ENCODE assay signal across 1 cellular context in the genomic region with DNA sequence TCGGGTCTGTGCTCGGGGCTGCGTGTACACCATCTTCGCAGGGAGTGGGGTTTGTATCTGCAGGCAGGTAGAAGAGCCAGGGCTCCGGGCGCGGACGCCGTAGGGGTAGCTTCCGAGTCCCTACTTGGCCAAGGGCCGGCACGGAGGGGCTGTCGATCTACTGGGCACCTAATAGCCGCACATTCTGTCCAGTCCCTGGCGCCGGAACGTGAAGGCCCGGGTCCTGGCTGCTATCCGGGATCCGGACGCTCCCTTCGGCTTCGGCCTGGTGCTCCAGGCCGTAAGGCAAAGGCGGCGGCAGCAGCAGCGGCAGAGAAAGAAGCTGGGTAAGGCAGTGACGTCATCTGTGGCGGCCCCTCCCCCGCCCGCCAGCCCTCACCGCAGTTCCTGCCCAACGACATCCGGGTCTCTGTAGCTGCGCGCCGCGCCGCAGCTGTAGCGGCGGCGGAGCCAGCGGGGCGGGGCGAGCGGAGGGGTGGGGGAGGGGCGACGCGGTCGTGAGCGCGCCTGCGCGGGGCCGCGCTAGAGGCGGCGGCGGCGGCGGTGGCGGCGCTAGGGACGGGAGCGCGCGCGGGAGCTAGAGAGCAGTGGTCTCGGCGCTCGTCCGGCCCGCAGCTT.
TF ChIP-seq lines count a peak whose summit lies in the region.

Gene PPM1A, plus strand, starts transcription at position 525 of the 618 bp plus-strand sequence. CDS start 33,483 bp downstream, outside the sequence.

TF ChIP-seq in WTC11, 78 proteins besides CTCF, POLR2A, EP300 and RAD21 (continued from another document and continues in another):
- TF ChIP-seq, protein P1, sequence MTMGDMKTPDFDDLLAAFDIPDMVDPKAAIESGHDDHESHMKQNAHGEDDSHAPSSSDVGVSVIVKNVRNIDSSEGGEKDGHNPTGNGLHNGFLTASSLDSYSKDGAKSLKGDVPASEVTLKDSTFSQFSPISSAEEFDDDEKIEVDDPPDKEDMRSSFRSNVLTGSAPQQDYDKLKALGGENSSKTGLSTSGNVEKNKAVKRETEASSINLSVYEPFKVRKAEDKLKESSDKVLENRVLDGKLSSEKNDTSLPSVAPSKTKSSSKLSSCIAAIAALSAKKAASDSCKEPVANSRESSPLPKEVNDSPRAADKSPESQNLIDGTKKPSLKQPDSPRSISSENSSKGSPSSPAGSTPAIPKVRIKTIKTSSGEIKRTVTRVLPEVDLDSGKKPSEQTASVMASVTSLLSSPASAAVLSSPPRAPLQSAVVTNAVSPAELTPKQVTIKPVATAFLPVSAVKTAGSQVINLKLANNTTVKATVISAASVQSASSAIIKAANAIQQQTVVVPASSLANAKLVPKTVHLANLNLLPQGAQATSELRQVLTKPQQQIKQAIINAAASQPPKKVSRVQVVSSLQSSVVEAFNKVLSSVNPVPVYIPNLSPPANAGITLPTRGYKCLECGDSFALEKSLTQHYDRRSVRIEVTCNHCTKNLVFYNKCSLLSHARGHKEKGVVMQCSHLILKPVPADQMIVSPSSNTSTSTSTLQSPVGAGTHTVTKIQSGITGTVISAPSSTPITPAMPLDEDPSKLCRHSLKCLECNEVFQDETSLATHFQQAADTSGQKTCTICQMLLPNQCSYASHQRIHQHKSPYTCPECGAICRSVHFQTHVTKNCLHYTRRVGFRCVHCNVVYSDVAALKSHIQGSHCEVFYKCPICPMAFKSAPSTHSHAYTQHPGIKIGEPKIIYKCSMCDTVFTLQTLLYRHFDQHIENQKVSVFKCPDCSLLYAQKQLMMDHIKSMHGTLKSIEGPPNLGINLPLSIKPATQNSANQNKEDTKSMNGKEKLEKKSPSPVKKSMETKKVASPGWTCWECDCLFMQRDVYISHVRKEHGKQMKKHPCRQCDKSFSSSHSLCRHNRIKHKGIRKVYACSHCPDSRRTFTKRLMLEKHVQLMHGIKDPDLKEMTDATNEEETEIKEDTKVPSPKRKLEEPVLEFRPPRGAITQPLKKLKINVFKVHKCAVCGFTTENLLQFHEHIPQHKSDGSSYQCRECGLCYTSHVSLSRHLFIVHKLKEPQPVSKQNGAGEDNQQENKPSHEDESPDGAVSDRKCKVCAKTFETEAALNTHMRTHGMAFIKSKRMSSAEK (CRISPR knock-in tag; IDR thresholded peaks at IDR 0.05; ENCODE audit: borderline replicate concordance), result no peak
- no peak for TF ChIP-seq TEAD1 (CRISPR knock-in tag; IDR thresholded peaks at IDR 0.05)
- no peak for TF ChIP-seq MYBL2 (CRISPR knock-in tag; IDR thresholded peaks at IDR 0.05)
- peak; percentile 52 for TF ChIP-seq ETV6 (CRISPR knock-in tag; IDR thresholded peaks at IDR 0.05)
- TF ChIP-seq, protein P2, sequence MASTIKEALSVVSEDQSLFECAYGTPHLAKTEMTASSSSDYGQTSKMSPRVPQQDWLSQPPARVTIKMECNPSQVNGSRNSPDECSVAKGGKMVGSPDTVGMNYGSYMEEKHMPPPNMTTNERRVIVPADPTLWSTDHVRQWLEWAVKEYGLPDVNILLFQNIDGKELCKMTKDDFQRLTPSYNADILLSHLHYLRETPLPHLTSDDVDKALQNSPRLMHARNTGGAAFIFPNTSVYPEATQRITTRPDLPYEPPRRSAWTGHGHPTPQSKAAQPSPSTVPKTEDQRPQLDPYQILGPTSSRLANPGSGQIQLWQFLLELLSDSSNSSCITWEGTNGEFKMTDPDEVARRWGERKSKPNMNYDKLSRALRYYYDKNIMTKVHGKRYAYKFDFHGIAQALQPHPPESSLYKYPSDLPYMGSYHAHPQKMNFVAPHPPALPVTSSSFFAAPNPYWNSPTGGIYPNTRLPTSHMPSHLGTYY (CRISPR knock-in tag; IDR thresholded peaks at IDR 0.05), result no peak
- TF ChIP-seq, protein P3, sequence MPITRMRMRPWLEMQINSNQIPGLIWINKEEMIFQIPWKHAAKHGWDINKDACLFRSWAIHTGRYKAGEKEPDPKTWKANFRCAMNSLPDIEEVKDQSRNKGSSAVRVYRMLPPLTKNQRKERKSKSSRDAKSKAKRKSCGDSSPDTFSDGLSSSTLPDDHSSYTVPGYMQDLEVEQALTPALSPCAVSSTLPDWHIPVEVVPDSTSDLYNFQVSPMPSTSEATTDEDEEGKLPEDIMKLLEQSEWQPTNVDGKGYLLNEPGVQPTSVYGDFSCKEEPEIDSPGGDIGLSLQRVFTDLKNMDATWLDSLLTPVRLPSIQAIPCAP (CRISPR knock-in tag; IDR thresholded peaks at IDR 0.05), result no peak
- no peak for TF ChIP-seq ZNF232 (CRISPR knock-in tag; IDR thresholded peaks at IDR 0.05)
- no peak for TF ChIP-seq NR3C1 (CRISPR knock-in tag; conservative IDR thresholded peaks at IDR 0.05; ENCODE audit: low read depth)
- TF ChIP-seq, protein P4, sequence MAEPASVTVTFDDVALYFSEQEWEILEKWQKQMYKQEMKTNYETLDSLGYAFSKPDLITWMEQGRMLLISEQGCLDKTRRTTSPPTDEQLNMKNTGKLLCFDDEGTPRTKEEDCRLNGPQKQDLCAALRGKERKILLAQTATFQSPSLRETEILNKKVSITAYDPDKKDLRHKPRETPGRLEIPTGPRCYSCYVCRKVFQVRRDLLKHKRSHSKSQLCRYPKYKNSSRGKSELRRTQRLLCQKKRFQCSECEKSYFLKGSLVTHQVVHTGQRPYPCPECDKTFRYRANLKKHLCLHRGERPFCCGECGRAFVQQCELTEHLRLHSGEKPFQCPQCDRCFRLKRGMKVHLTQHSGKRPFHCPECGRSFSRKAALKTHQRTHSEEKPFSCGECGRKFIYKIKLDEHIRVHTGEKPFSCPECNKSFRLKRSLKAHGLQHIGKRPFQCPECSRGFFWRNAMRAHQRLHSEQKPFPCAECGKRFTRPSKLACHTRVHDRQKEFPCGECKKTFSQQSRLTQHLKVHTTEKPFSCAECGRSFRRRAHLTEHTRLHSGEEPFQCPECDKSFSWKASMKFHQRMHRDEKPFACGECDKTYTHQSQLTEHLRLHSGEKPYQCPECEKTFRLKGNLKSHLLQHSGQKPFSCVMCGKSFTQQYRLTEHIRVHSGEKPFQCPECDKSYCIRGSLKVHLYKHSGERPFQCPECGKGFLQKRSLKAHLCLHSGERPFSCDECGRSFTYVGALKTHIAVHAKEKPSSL (CRISPR knock-in tag; conservative IDR thresholded peaks at IDR 0.05), result no peak
- TF ChIP-seq ZNF281 (CRISPR knock-in tag; IDR thresholded peaks at IDR 0.05), result peak; percentile 69
- TF ChIP-seq GTF2I (CRISPR knock-in tag; conservative IDR thresholded peaks at IDR 0.05), result no peak
- TF ChIP-seq ATF1 (CRISPR knock-in tag; IDR thresholded peaks at IDR 0.05), result no peak
- TF ChIP-seq E2F5 (CRISPR knock-in tag; IDR thresholded peaks at IDR 0.05), result peak; percentile 39
- no peak for TF ChIP-seq ATF2 (CRISPR knock-in tag; IDR thresholded peaks at IDR 0.05; ENCODE audit: borderline replicate concordance, low read depth)
- TF ChIP-seq FOXP1 (CRISPR knock-in tag; IDR thresholded peaks at IDR 0.05; ENCODE audit: borderline replicate concordance), result peak; percentile 46; the same call in 1 of the 2 replicates
- TF ChIP-seq KAT7 (CRISPR knock-in tag; IDR thresholded peaks at IDR 0.05; ENCODE audit: borderline replicate concordance), result peak; percentile 62; the same call in 1 of the 2 replicates
- TF ChIP-seq, protein P5, sequence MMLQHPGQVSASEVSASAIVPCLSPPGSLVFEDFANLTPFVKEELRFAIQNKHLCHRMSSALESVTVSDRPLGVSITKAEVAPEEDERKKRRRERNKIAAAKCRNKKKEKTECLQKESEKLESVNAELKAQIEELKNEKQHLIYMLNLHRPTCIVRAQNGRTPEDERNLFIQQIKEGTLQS (CRISPR knock-in tag; conservative IDR thresholded peaks at IDR 0.05), result no peak
- TF ChIP-seq RORB (CRISPR knock-in tag; IDR thresholded peaks at IDR 0.05), result no peak
- peak; percentile 78 for TF ChIP-seq FOXP4 (CRISPR knock-in tag; IDR thresholded peaks at IDR 0.05)
- TF ChIP-seq, protein P6, sequence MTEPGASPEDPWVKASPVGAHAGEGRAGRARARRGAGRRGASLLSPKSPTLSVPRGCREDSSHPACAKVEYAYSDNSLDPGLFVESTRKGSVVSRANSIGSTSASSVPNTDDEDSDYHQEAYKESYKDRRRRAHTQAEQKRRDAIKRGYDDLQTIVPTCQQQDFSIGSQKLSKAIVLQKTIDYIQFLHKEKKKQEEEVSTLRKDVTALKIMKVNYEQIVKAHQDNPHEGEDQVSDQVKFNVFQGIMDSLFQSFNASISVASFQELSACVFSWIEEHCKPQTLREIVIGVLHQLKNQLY (CRISPR knock-in tag; IDR thresholded peaks at IDR 0.05), result no peak
- no peak for TF ChIP-seq GRHL2 (CRISPR knock-in tag; IDR thresholded peaks at IDR 0.05; ENCODE audit: insufficient replicate concordance, severe bottlenecking)
- no peak for TF ChIP-seq ZNF121 (CRISPR knock-in tag; IDR thresholded peaks at IDR 0.05)
- TF ChIP-seq SMAD4 (CRISPR knock-in tag; IDR thresholded peaks at IDR 0.05), result no peak
- TF ChIP-seq EMX1 (CRISPR knock-in tag; IDR thresholded peaks at IDR 0.05), result no peak
- TF ChIP-seq E2F4 (CRISPR knock-in tag; IDR thresholded peaks at IDR 0.05; ENCODE audit: borderline replicate concordance, low read depth), result no peak
- TF ChIP-seq ELF4 (CRISPR knock-in tag; IDR thresholded peaks at IDR 0.05; ENCODE audit: low read depth), result no peak
- peak; percentile 90 for TF ChIP-seq CREM (CRISPR knock-in tag; IDR thresholded peaks at IDR 0.05)
- TF ChIP-seq NR2C2 (CRISPR knock-in tag; IDR thresholded peaks at IDR 0.05), result no peak
- TF ChIP-seq, protein P7, sequence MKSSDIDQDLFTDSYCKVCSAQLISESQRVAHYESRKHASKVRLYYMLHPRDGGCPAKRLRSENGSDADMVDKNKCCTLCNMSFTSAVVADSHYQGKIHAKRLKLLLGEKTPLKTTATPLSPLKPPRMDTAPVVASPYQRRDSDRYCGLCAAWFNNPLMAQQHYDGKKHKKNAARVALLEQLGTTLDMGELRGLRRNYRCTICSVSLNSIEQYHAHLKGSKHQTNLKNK (CRISPR knock-in tag; IDR thresholded peaks at IDR 0.05), result no peak
- no peak for TF ChIP-seq ZNF219 (CRISPR knock-in tag; IDR thresholded peaks at IDR 0.05; ENCODE audit: borderline replicate concordance)
- no peak for TF ChIP-seq CBFB (CRISPR knock-in tag; IDR thresholded peaks at IDR 0.05; ENCODE audit: low read depth)
